18 cellular contexts compared by ENCODE assay signal in genomic region chr11:3009481-3009880, GRCh38. TPM values are rescaled to one million over a fixed set of nuclear protein-coding genes. Genes with fewer than 3 reads are reported as not detected.
DNase-seq lines count a peak whose midpoint lies in the region; ATAC-seq lines count a peak whose summit lies in the region.
"Had no signal": no experiment of that assay in that cellular context is flagged by ENCODE, and none has a peak within 500 bp of the region (broad histone marks: within the 10 kb centered on the region; RNA-seq: fewer than 3 reads in every experiment).

No MANE protein-coding gene starts in this region.

- peak overlapping the region; percentile 40 for H3K4me3 Mint-ChIP-seq in activated CD4-positive, alpha-beta T cell treated with anti-CD3 and anti-CD28 coated beads, Interleukin-2, amount 10 ng/mL, durations not matched to agents 24 days and 14 days
- no peak overlapping the region for H3K4me3 Mint-ChIP-seq in CD4-positive, alpha-beta memory T cell
- H3K4me3 Mint-ChIP-seq in T-helper 17 cell: no peak overlapping the region
- H3K4me3 Mint-ChIP-seq in naive thymus-derived CD8-positive, alpha-beta T cell: peak overlapping the region in 5 of 10 donors; percentile 14 to 93 (median 28)
- H3K4me3 Mint-ChIP-seq: immature natural killer cell had no signal

- peaks cover 19% of the 10 kb centered on the region for H3K4me1 ChIP-seq in CD4-positive, alpha-beta memory T cell (ENCODE audit: insufficient read depth, low read length)
- H3K4me1 ChIP-seq: A549 had no signal

- H3K9me3 Mint-ChIP-seq in activated CD4-positive, alpha-beta T cell treated with anti-CD3 and anti-CD28 coated beads, Interleukin-2, amount 10 ng/mL, durations not matched to agents 24 days and 14 days: no peaks in the 10 kb centered on the region
- no peaks in the 10 kb centered on the region for H3K9me3 Mint-ChIP-seq in CD4-positive, alpha-beta memory T cell
- H3K9me3 Mint-ChIP-seq in naive thymus-derived CD8-positive, alpha-beta T cell: no peaks in the 10 kb centered on the region
- H3K9me3 Mint-ChIP-seq: immature natural killer cell had no signal

- peak; percentile 69 for DNase-seq in activated CD4-positive, alpha-beta T cell treated with anti-CD3 and anti-CD28 coated beads, Interleukin-2, amount 10 ng/mL, durations not matched to agents 24 days and 14 days
- no peak for DNase-seq in activated CD4-positive, alpha-beta T cell treated with anti-CD3 and anti-CD28 coated beads for 4 hours
- DNase-seq in CD4-positive, alpha-beta memory T cell: no peak
- no peak for DNase-seq in T-helper 17 cell
- no peak for DNase-seq in naive thymus-derived CD8-positive, alpha-beta T cell
- no peak for DNase-seq in amygdala (lab: John Stamatoyannopoulos, UW)
- DNase-seq in iPS-NIHi11 (ENCODE audit: low spot score): no peak
- no peak for DNase-seq in G401 (ENCODE audit: low spot score)
- DNase-seq: activated CD4-positive, alpha-beta T cell treated with anti-CD3 and anti-CD28 coated beads, Interleukin-2, amount 50 U/mL, for 48 hours; GOT3; immature natural killer cell; KBM-7; NCI-H1930; NCI-H446 treated with DMSO at 0.1 percent for 48 hours; stimulated activated CD4-positive, alpha-beta T cell treated with anti-CD3 and anti-CD28 coated beads, Interleukin-2, amount 100 ng/mL, for 24 hours had no signal

- in situ Hi-C loops in G401 (cut with HindIII; ENCODE audit: low sequenced_read_pairs): no loop called here

- H3K27me3 ChIP-seq in CD4-positive, alpha-beta memory T cell (ENCODE audit: insufficient read depth, low read length): no peaks in the 10 kb centered on the region
- H3K27me3 ChIP-seq: BLaER1, ovary had no signal

- peaks cover 29% of the 10 kb centered on the region for H3K36me3 ChIP-seq in CD4-positive, alpha-beta memory T cell (ENCODE audit: insufficient read depth, low read length)
- H3K36me3 ChIP-seq: ovary had no signal

- CTCF ChIA-PET in CD4-positive, alpha-beta memory T cell (lab: Charles Lee; ENCODE audit: partially characterized antibody): interaction anchor here (0.6 to 1.6 kb wide), 2 partner anchors 12 to 117 kb away, joined by 3 read pairs; no protein-coding TSS in a partner anchor

- intact Hi-C loops in activated CD4-positive, alpha-beta T cell treated with anti-CD3 and anti-CD28 coated beads, Interleukin-2, amount 10 ng/mL, durations not matched to agents 24 days and 14 days (cut with micrococcal nuclease): no loop called here
- intact Hi-C loops in CD4-positive, alpha-beta memory T cell (cut with micrococcal nuclease): no loop called here

- H3K9me3 ChIP-seq in CD4-positive, alpha-beta memory T cell (ENCODE audit: control insufficient read depth in 1 of 2, low read length in 2 of 2): no peaks in the 10 kb centered on the region
- no peaks in the 10 kb centered on the region for H3K9me3 ChIP-seq in T-helper 17 cell (ENCODE audit: control insufficient read depth, low read length, poor library complexity, severe bottlenecking)
- H3K9me3 ChIP-seq: A549, BLaER1, ovary had no signal

- no peak overlapping the region for H3K4me3 ChIP-seq in CD4-positive, alpha-beta memory T cell (ENCODE audit: low read length in 2 of 2)
- H3K4me3 ChIP-seq: A549, BLaER1, ovary had no signal

- H3K27ac ChIP-seq in CD4-positive, alpha-beta memory T cell (ENCODE audit: low read depth, low read length): no peak overlapping the region
- H3K27ac ChIP-seq: A549, BLaER1, ovary had no signal

- peak overlapping the region; percentile 84 for H3K27ac Mint-ChIP-seq in activated CD4-positive, alpha-beta T cell treated with anti-CD3 and anti-CD28 coated beads, Interleukin-2, amount 10 ng/mL, durations not matched to agents 24 days and 14 days
- H3K27ac Mint-ChIP-seq in CD4-positive, alpha-beta memory T cell: peak overlapping the region in 4 of 7 donors; percentile 22 to 68 (median 40)
- peak overlapping the region; percentile 59 for H3K27ac Mint-ChIP-seq in T-helper 17 cell
- peak overlapping the region in 8 of 10 donors; percentile 43 to 90 (median 76) for H3K27ac Mint-ChIP-seq in naive thymus-derived CD8-positive, alpha-beta T cell

- H3K36me3 Mint-ChIP-seq in activated CD4-positive, alpha-beta T cell treated with anti-CD3 and anti-CD28 coated beads, Interleukin-2, amount 10 ng/mL, durations not matched to agents 24 days and 14 days (ENCODE audit: low read depth): peaks cover 55% of the 10 kb centered on the region
- H3K36me3 Mint-ChIP-seq in CD4-positive, alpha-beta memory T cell: peaks cover 12 to 49% of the 10 kb centered on the region in 2 donors
- peaks cover 4% of the 10 kb centered on the region for H3K36me3 Mint-ChIP-seq in T-helper 17 cell (ENCODE audit: low read depth)
- peaks cover 0 to 35% (median 3%) of the 10 kb centered on the region in 3 donors for H3K36me3 Mint-ChIP-seq in naive thymus-derived CD8-positive, alpha-beta T cell

- POLR2A ChIA-PET in CD4-positive, alpha-beta memory T cell (lab: Charles Lee; ENCODE audit: partially characterized antibody): interaction anchor here (1.0 kb wide), 1 partner anchor 11 kb away, joined by 3 read pairs; no protein-coding TSS in a partner anchor
- POLR2A ChIA-PET in naive thymus-derived CD8-positive, alpha-beta T cell (lab: Charles Lee): interaction anchor here (12.3 kb wide), 1 partner anchor 17 kb away, joined by 457 read pairs; the partner anchor contains the start of gene NAP1L4

- no peak for ATAC-seq in T-helper 17 cell
- ATAC-seq in naive thymus-derived CD8-positive, alpha-beta T cell: no peak
- ATAC-seq: A549 had no signal

- peaks cover 41% of the 10 kb centered on the region for H3K4me1 Mint-ChIP-seq in activated CD4-positive, alpha-beta T cell treated with anti-CD3 and anti-CD28 coated beads, Interleukin-2, amount 10 ng/mL, durations not matched to agents 24 days and 14 days
- peaks cover 8 to 29% (median 20%) of the 10 kb centered on the region in 4 donors for H3K4me1 Mint-ChIP-seq in CD4-positive, alpha-beta memory T cell
- peaks cover 16% of the 10 kb centered on the region for H3K4me1 Mint-ChIP-seq in T-helper 17 cell
- H3K4me1 Mint-ChIP-seq in naive thymus-derived CD8-positive, alpha-beta T cell: peaks cover 21 to 89% (median 60%) of the 10 kb centered on the region in 4 donors

- H3K27me3 Mint-ChIP-seq in activated CD4-positive, alpha-beta T cell treated with anti-CD3 and anti-CD28 coated beads, Interleukin-2, amount 10 ng/mL, durations not matched to agents 24 days and 14 days: no peaks in the 10 kb centered on the region
- no peaks in the 10 kb centered on the region for H3K27me3 Mint-ChIP-seq in CD4-positive, alpha-beta memory T cell
- H3K27me3 Mint-ChIP-seq in T-helper 17 cell: no peaks in the 10 kb centered on the region
- no peaks in the 10 kb centered on the region for H3K27me3 Mint-ChIP-seq in naive thymus-derived CD8-positive, alpha-beta T cell

RNA-seq across cellular contexts. Expression of gene NAP1L4, which starts 17.4 kb away (rescaled TPM):
- 263 and 272 TPM in 2 replicates for total RNA-seq in activated CD4-positive, alpha-beta T cell treated with anti-CD3 and anti-CD28 coated beads, Interleukin-2, amount 10 ng/mL, durations not matched to agents 24 days and 14 days
- total RNA-seq in CD4-positive, alpha-beta memory T cell: 100 to 1,000 TPM; 299 to 303 TPM
- 100 to 1,000 TPM; 153 to 160 TPM for polyA plus RNA-seq in CD4-positive, alpha-beta memory T cell
- 100 to 1,000 TPM; 229 to 275 TPM for total RNA-seq in T-helper 17 cell
- total RNA-seq in naive thymus-derived CD8-positive, alpha-beta T cell: 100 to 1,000 TPM; 455 to 471 TPM
- 100 to 1,000 TPM; 169 to 207 (median 201) TPM for polyA plus RNA-seq in naive thymus-derived CD8-positive, alpha-beta T cell
- 182 and 291 TPM in 2 replicates for total RNA-seq in G401 (2014; rRNA removed; shearing (Covaris generic))

RNA-seq across cellular contexts. Expression of gene CARS1, which starts 47.7 kb away (rescaled TPM):
- 56.5 and 63.1 TPM in 2 replicates for total RNA-seq in activated CD4-positive, alpha-beta T cell treated with anti-CD3 and anti-CD28 coated beads, Interleukin-2, amount 10 ng/mL, durations not matched to agents 24 days and 14 days
- 10 to 100 TPM; 71.0 to 80.3 TPM for total RNA-seq in CD4-positive, alpha-beta memory T cell
- polyA plus RNA-seq in CD4-positive, alpha-beta memory T cell: 10 to 100 TPM; 37.1 to 43.1 TPM
- total RNA-seq in T-helper 17 cell: 10 to 100 TPM; 41.4 to 52.0 TPM
- 100 to 1,000 TPM; 131 TPM for total RNA-seq in naive thymus-derived CD8-positive, alpha-beta T cell
- 10 to 100 TPM; 31.4 to 70.2 (median 60.0) TPM for polyA plus RNA-seq in naive thymus-derived CD8-positive, alpha-beta T cell
- 23.2 and 24.0 TPM in 2 replicates for total RNA-seq in G401 (2014; rRNA removed; shearing (Covaris generic))
